Comparison of ENCODE assay signal across 8 cellular contexts in genomic region chr11:67572747-67573419, GRCh38. TPM values are rescaled to one million over a fixed set of nuclear protein-coding genes. Genes with fewer than 3 reads are reported as not detected.
A peak's percentile ranks its signal among the peaks of the same experiment; 100 is the strongest.
DNase-seq lines count a peak whose midpoint lies in the region; ATAC-seq and TF ChIP-seq lines count a peak whose summit lies in the region.

No MANE protein-coding gene starts in this region.

- no peak overlapping the region for H3K27ac Mint-ChIP-seq in activated CD4-positive, alpha-beta T cell treated with anti-CD3 and anti-CD28 coated beads for 36 hours

- H3K27me3 ChIP-seq in neural cell (ENCODE audit: insufficient read depth, low read depth, low read length) = no peaks in the 10 kb centered on the region

- H3K4me2 ChIP-seq in neural cell (ENCODE audit: low read length) = no peak overlapping the region

- no peaks in the 10 kb centered on the region for H3K79me2 ChIP-seq in neural cell (replicated peaks; ENCODE audit: insufficient read depth, low read length)

- H3K9me2 ChIP-seq in neural cell (ENCODE audit: insufficient read depth, low read length) = no peaks in the 10 kb centered on the region

- no peak overlapping the region for H2AFZ ChIP-seq in neural cell (ENCODE audit: low read depth, low read length)

- no peak for TF ChIP-seq POLR2A in NB4 (IDR thresholded peaks at IDR 0.05; ENCODE audit: extremely low read depth, insufficient read length)

- no peak overlapping the region for H3K27ac ChIP-seq in neural cell (ENCODE audit: low read length)

- no peaks in the 10 kb centered on the region for H3K36me3 Mint-ChIP-seq in activated CD4-positive, alpha-beta T cell treated with anti-CD3 and anti-CD28 coated beads for 36 hours (ENCODE audit: low read depth)

- H3K4me3 ChIP-seq in NB4 (ENCODE audit: low read depth, low read length) (no peak overlapping the region), neural cell (ENCODE audit: low read length) (no peak overlapping the region)

- H3K27me3 Mint-ChIP-seq in activated CD4-positive, alpha-beta T cell treated with anti-CD3 and anti-CD28 coated beads for 36 hours = peaks cover 5% of the 10 kb centered on the region

- no peak overlapping the region for H3K4me3 Mint-ChIP-seq in activated CD4-positive, alpha-beta T cell treated with anti-CD3 and anti-CD28 coated beads for 36 hours

- H3K36me3 ChIP-seq in neural cell (ENCODE audit: insufficient read depth, low read length) = no peaks in the 10 kb centered on the region

- no peaks in the 10 kb centered on the region for H3K9me3 ChIP-seq in neural cell (ENCODE audit: low read length)

- no peaks in the 10 kb centered on the region for H3F3A ChIP-seq in neural cell (ENCODE audit: insufficient read depth, low read length, poor library complexity, severe bottlenecking)

- no peaks in the 10 kb centered on the region for H4K20me1 ChIP-seq in neural cell (ENCODE audit: insufficient read depth)

- intact Hi-C loops in activated CD4-positive, alpha-beta T cell treated with anti-CD3 and anti-CD28 coated beads for 36 hours (cut with DNase I, micrococcal nuclease) = no loop called here

- H3K4me1 Mint-ChIP-seq in activated CD4-positive, alpha-beta T cell treated with anti-CD3 and anti-CD28 coated beads for 36 hours = no peaks in the 10 kb centered on the region

- POLR2A ChIA-PET in activated CD4-positive, alpha-beta T cell treated with anti-CD3 and anti-CD28 coated beads for 36 hours (lab: Charles Lee) = no interaction called here

- peak; percentile 47 for ATAC-seq in activated CD4-positive, alpha-beta T cell treated with anti-CD3 and anti-CD28 coated beads for 36 hours
- ATAC-seq in esophagus mucosa (peak; percentile 40), HG03520 (IDR thresholded peaks at IDR 0.05; ENCODE audit: unreplicated experiment) (no peak)

- CTCF ChIA-PET in activated CD4-positive, alpha-beta T cell treated with anti-CD3 and anti-CD28 coated beads for 36 hours (lab: Charles Lee) = interaction anchor here (0.6 to 1.2 kb wide), 6 partner anchors 8 to 199 kb away, joined by 3 to 6 read pairs (median 4); no protein-coding TSS in a partner anchor

- no peak overlapping the region for H3K9ac ChIP-seq in neural cell (ENCODE audit: low read length)

- peak; percentile 86 for TF ChIP-seq CTCF in NB4 (IDR thresholded peaks at IDR 0.05; ENCODE audit: low read depth, low read length)
- TF ChIP-seq CTCF in neural cell (IDR thresholded peaks at IDR 0.05; ENCODE audit: poor library complexity, severe bottlenecking) = peak; percentile 66

- TF ChIP-seq EP300 in neural cell (conservative IDR thresholded peaks at IDR 0.05; ENCODE audit: poor library complexity, severe bottlenecking) = no peak

- TF ChIP-seq RAD21 in neural cell (conservative IDR thresholded peaks at IDR 0.05) = peak; percentile 67

- H3K9me3 Mint-ChIP-seq in activated CD4-positive, alpha-beta T cell treated with anti-CD3 and anti-CD28 coated beads for 36 hours (ENCODE audit: low read depth) = no peaks in the 10 kb centered on the region

- peak; percentile 60 for DNase-seq in activated CD4-positive, alpha-beta T cell treated with anti-CD3 and anti-CD28 coated beads for 36 hours
- DNase-seq in activated CD4-positive, alpha-beta T cell treated with anti-CD3 and anti-CD28 coated beads, Interleukin-2, amount 50 U/mL, for 1 hour = no peak
- DNase-seq in NB4 (ENCODE audit: low read depth) = peak; percentile 68
- peak; percentile 92 for DNase-seq in SW480 (ENCODE audit: low spot score)
- DNase-seq in middle frontal gyrus (ENCODE audit: extremely low spot score, low spot score) = no peak

TF ChIP-seq in neural cell, 6 proteins besides CTCF, POLR2A, EP300 and RAD21:
- TF ChIP-seq TAF1 (IDR thresholded peaks at IDR 0.05; ENCODE audit: low read depth) = no peak
- TF ChIP-seq EZH2 (IDR thresholded peaks at IDR 0.05; ENCODE audit: borderline replicate concordance, insufficient read depth, low read length, poor library complexity, severe bottlenecking) = no peak
- TF ChIP-seq, protein P1, sequence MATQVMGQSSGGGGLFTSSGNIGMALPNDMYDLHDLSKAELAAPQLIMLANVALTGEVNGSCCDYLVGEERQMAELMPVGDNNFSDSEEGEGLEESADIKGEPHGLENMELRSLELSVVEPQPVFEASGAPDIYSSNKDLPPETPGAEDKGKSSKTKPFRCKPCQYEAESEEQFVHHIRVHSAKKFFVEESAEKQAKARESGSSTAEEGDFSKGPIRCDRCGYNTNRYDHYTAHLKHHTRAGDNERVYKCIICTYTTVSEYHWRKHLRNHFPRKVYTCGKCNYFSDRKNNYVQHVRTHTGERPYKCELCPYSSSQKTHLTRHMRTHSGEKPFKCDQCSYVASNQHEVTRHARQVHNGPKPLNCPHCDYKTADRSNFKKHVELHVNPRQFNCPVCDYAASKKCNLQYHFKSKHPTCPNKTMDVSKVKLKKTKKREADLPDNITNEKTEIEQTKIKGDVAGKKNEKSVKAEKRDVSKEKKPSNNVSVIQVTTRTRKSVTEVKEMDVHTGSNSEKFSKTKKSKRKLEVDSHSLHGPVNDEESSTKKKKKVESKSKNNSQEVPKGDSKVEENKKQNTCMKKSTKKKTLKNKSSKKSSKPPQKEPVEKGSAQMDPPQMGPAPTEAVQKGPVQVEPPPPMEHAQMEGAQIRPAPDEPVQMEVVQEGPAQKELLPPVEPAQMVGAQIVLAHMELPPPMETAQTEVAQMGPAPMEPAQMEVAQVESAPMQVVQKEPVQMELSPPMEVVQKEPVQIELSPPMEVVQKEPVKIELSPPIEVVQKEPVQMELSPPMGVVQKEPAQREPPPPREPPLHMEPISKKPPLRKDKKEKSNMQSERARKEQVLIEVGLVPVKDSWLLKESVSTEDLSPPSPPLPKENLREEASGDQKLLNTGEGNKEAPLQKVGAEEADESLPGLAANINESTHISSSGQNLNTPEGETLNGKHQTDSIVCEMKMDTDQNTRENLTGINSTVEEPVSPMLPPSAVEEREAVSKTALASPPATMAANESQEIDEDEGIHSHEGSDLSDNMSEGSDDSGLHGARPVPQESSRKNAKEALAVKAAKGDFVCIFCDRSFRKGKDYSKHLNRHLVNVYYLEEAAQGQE (IDR thresholded peaks at IDR 0.05; ENCODE audit: borderline replicate concordance) = no peak
- peak; percentile 70 for TF ChIP-seq SMC3 (conservative IDR thresholded peaks at IDR 0.05; ENCODE audit: poor library complexity)

RNA-seq across cellular contexts. Expression of gene GSTP1, which starts 10.7 kb away (rescaled TPM):
- 100 to 1,000 TPM; 376 to 463 TPM for total RNA-seq in activated CD4-positive, alpha-beta T cell treated with anti-CD3 and anti-CD28 coated beads for 36 hours
- total RNA-seq in esophagus mucosa = 2,342 TPM
- 94.6 and 114 TPM in 2 replicates for polyA plus RNA-seq in neural cell
- 42.1 and 42.3 TPM in 2 replicates for polyA minus RNA-seq in neural cell

RNA-seq across cellular contexts. Expression of gene NDUFV1, which starts 33.9 kb away (rescaled TPM):
- 100 to 1,000 TPM; 253 to 287 TPM for total RNA-seq in activated CD4-positive, alpha-beta T cell treated with anti-CD3 and anti-CD28 coated beads for 36 hours
- 140 TPM for total RNA-seq in esophagus mucosa
- polyA plus RNA-seq in neural cell = 393 and 421 TPM in 2 replicates
- 203 and 214 TPM in 2 replicates for polyA minus RNA-seq in neural cell

RNA-seq across cellular contexts. Expression of gene CABP2, which starts 49.6 kb away (rescaled TPM):
- not detected for total RNA-seq in activated CD4-positive, alpha-beta T cell treated with anti-CD3 and anti-CD28 coated beads for 36 hours
- not detected for total RNA-seq in esophagus mucosa
- polyA plus RNA-seq in neural cell = not detected in 2 replicates
- not detected in 2 replicates for polyA minus RNA-seq in neural cell

RNA-seq across cellular contexts. Expression of gene NUDT8, which starts 56.9 kb away (rescaled TPM):
- 10 to 100 TPM; 17.0 to 23.4 TPM for total RNA-seq in activated CD4-positive, alpha-beta T cell treated with anti-CD3 and anti-CD28 coated beads for 36 hours
- 56.0 TPM for total RNA-seq in esophagus mucosa
- 2.9 TPM in 1 of 2 replicates, not detected in the other for polyA plus RNA-seq in neural cell
- polyA minus RNA-seq in neural cell = 1.5 TPM in 1 of 2 replicates, not detected in the other

Comparison
In these comparisons a context has a peak if more than half of its experiments do, and no peak if none do; other contexts are left out.
1. DNase-seq: peak in activated CD4-positive, alpha-beta T cell treated with anti-CD3 and anti-CD28 coated beads for 36 hours (single experiment), NB4 (single experiment) and SW480 (single experiment); none in activated CD4-positive, alpha-beta T cell treated with anti-CD3 and anti-CD28 coated beads, Interleukin-2, amount 50 U/mL, for 1 hour (single experiment) and middle frontal gyrus (single experiment).